21 cellular contexts compared by ENCODE assay signal in genomic region chr15:42082832-42083604, GRCh38. TPM values are rescaled to one million over a fixed set of nuclear protein-coding genes. Genes with fewer than 3 reads are reported as not detected.
"Had no signal": no experiment of that assay in that cellular context is flagged by ENCODE, and none has a peak within 500 bp of the region (broad histone marks: within the 10 kb centered on the region; RNA-seq: fewer than 3 reads in every experiment).

No MANE protein-coding gene starts in this region.

- ATAC-seq: activated CD4-positive, CD25-positive, alpha-beta regulatory T cell treated with anti-CD3 and anti-CD28 coated beads, Interleukin-2, amount 50 U/mL, for 24 hours; activated T-cell treated with anti-CD3 and anti-CD28 coated beads, Interleukin-2, amount 50 U/mL, for 4 hours; gastrocnemius medialis; left ventricle myocardium superior; mucosa of descending colon; right lobe of liver had no signal

- DNase-seq: activated CD4-positive, alpha-beta memory T cell treated with anti-CD3 and anti-CD28 coated beads, Interleukin-2, amount 10 ng/mL, durations not matched to agents 7 days and 5 days; activated CD4-positive, alpha-beta T cell treated with anti-CD3 and anti-CD28 coated beads, Interleukin-2, amount 10 ng/mL, durations not matched to agents 24 days and 14 days; activated naive CD4-positive, alpha-beta T cell treated with Interleukin-2 at 50 U/mL for 16 hours; activated naive CD8-positive, alpha-beta T cell treated with anti-CD3 and anti-CD28 coated beads for 36 hours; activated T-cell treated with anti-CD3 and anti-CD28 coated beads, Interleukin-2, amount 50 U/mL, for 4 hours; esophagus squamous epithelium; gastrocnemius medialis; hippocampal formation; left ventricle myocardium superior; mucosa of descending colon; nephron progenitor cell; nucleus accumbens; right lobe of liver; small intestine; stimulated activated CD4-positive, alpha-beta T cell treated with anti-CD3 and anti-CD28 coated beads, Interleukin-15, amount 100 ng/mL, for 24 hours; stimulated activated naive CD4-positive, alpha-beta T cell had no signal

RNA-seq across cellular contexts. Expression of gene PLA2G4D, which starts 11.3 kb away (rescaled TPM):
- total RNA-seq: activated CD4-positive, alpha-beta memory T cell treated with anti-CD3 and anti-CD28 coated beads, Interleukin-2, amount 10 ng/mL, durations not matched to agents 7 days and 5 days; activated CD4-positive, alpha-beta T cell treated with anti-CD3 and anti-CD28 coated beads, Interleukin-2, amount 10 ng/mL, durations not matched to agents 24 days and 14 days; activated naive CD8-positive, alpha-beta T cell treated with anti-CD3 and anti-CD28 coated beads for 36 hours; activated T-cell treated with anti-CD3 and anti-CD28 coated beads, Interleukin-2, amount 50 U/mL, for 4 hours; astrocyte; endodermal cell; left ventricle myocardium superior; right lobe of liver; T-helper 2 cell treated with Interferon-gamma antibody and Interleukin-4, amounts not matched to agents 100 ng/mL and 5 ng/mL, for 36 hours; urinary bladder had no signal
